In genomic region chr3:132554437-132554836, GRCh38 we compare ENCODE assay signal across 11 cellular contexts. TPM values are rescaled to one million over a fixed set of nuclear protein-coding genes. Genes with fewer than 3 reads are reported as not detected.
DNase-seq lines count a peak whose midpoint lies in the region; FAIRE-seq and TF ChIP-seq lines count a peak whose summit lies in the region.
"Had no signal": no experiment of that assay in that cellular context is flagged by ENCODE, and none has a peak within 500 bp of the region (broad histone marks: within the 10 kb centered on the region; RNA-seq: fewer than 3 reads in every experiment).

No MANE protein-coding gene starts in this region.

- H3K27me3 ChIP-seq in MG63 = no peaks in the 10 kb centered on the region
- H3K27me3 ChIP-seq: colonic mucosa had no signal

- H3K36me3 ChIP-seq in MG63 = no peaks in the 10 kb centered on the region
- H3K36me3 ChIP-seq: colonic mucosa had no signal

- no peak overlapping the region for H3K4me3 ChIP-seq in MG63
- H3K4me3 ChIP-seq: colonic mucosa, GM12878 had no signal

- FAIRE-seq in H54 (lab: Jason Lieb, UNC) = no peak
- FAIRE-seq: GM12878 had no signal

- no peaks in the 10 kb centered on the region for H3K9me3 ChIP-seq in MG63
- H3K9me3 ChIP-seq: colonic mucosa had no signal

- DNase-seq in COR-L47 (lab: John Stamatoyannopoulos, UW) (peak; percentile 82), NCI-H146 (lab: John Stamatoyannopoulos, UW) (peak; percentile 93), SHP77 (lab: John Stamatoyannopoulos, UW) (peak; percentile 63 to 81), globus pallidus (ENCODE audit: low spot score) (peak; percentile 7), OCI-M2 (lab: John Stamatoyannopoulos, UW; ENCODE audit: unreplicated experiment) (no peak), H54 (ENCODE audit: insufficient read length, low spot score) (no peak), HuH-7.5 (ENCODE audit: low spot score) (no peak), MG63 (no peak)
- DNase-seq: colonic mucosa had no signal

- no peak for TF ChIP-seq POLR2A in H54 (IDR thresholded peaks at IDR 0.05; ENCODE audit: low read depth, low read length)

RNA-seq across cellular contexts. Expression of gene ACKR4, which starts 42.6 kb away (rescaled TPM):
- total RNA-seq in MG63 (2014; rRNA removed; shearing (Covaris generic); ENCODE audit: low replicate concordance) = 0.26 and 3.9 TPM in 2 replicates
- total RNA-seq: SK-MEL-5 had no signal

Comparison
In these comparisons a context has a peak if more than half of its experiments do, and no peak if none do; other contexts are left out.
1. DNase-seq: peak in COR-L47 (single experiment), NCI-H146 (single experiment), SHP77 (2 of 2) and globus pallidus (single experiment); none in OCI-M2 (single experiment), H54 (single experiment), HuH-7.5 (single experiment) and MG63 (single experiment).